11 cellular contexts compared by ENCODE assay signal in the genomic region with DNA sequence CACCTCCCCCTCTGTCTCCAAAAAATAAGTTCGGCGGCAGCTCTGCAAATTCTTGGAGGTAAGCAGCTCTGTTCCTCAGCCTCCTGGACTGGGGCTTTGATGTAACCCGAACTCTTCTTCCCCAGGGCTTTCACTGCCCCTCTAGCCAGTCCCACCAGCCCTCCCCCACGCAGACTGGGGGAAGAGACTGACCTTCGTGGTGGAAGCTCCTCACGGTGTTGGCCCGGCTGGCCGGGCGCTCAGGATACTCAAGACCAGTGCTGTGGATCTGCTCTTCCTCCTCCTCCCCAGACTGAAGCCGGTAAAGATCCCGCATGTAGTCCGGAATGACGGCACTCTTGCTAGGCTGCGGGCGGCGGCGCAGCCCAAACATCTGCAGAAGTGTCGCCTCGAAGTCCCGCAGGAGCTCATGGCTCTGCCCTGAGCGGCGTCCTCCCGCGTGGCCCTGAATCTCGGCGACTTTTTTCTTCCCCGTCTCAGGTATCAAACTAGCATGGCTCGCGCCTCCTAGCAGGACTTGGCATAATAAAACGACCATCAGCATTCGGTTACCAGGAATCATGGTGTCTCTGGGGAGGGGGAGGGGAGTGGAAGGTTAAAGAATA. TPM values are rescaled to one million over a fixed set of nuclear protein-coding genes. Genes with fewer than 3 reads are reported as not detected.
DNase-seq lines count a peak whose midpoint lies in the region; ATAC-seq and TF ChIP-seq lines count a peak whose summit lies in the region.
"Had no signal": no experiment of that assay in that cellular context is flagged by ENCODE, and none has a peak within 500 bp of the region (broad histone marks: within the 10 kb centered on the region; RNA-seq: fewer than 3 reads in every experiment).

No MANE protein-coding gene starts in this region.

- H3K27me3 ChIP-seq in BJ (ENCODE audit: control insufficient read depth, insufficient read depth, low read length) (peaks cover 6% of the 10 kb centered on the region), SJCRH30 (no peaks in the 10 kb centered on the region), gastroesophageal sphincter (peaks cover 83% of the 10 kb centered on the region), osteoblast (ENCODE audit: insufficient read depth, low read length) (peaks cover 86% of the 10 kb centered on the region)

- H3K36me3 ChIP-seq in BJ (ENCODE audit: control insufficient read depth, insufficient read depth, low read length): peaks cover 8% of the 10 kb centered on the region
- H3K36me3 ChIP-seq in SJCRH30: peaks cover 30% of the 10 kb centered on the region
- peaks cover 0 to 11% of the 10 kb centered on the region in 2 donors for H3K36me3 ChIP-seq in gastroesophageal sphincter
- H3K36me3 ChIP-seq in osteoblast (ENCODE audit: insufficient read depth, low read length): no peaks in the 10 kb centered on the region

- H2AFZ ChIP-seq in osteoblast (ENCODE audit: low read length): no peak overlapping the region

- H3K27ac ChIP-seq in SJCRH30 (peak overlapping the region; percentile 85), gastroesophageal sphincter (peak overlapping the region in 1 of 4 donors; percentile 1), osteoblast (ENCODE audit: low read depth, low read length) (no peak overlapping the region)

- no peak for TF ChIP-seq POLR2A in gastroesophageal sphincter (IDR thresholded peaks at IDR 0.05)

- TF ChIP-seq CTCF in BJ (IDR thresholded peaks at IDR 0.05; ENCODE audit: insufficient read depth, low read depth, low read length) (no peak), gastroesophageal sphincter (IDR thresholded peaks at IDR 0.05) (no peak), osteoblast (IDR thresholded peaks at IDR 0.05; ENCODE audit: extremely low read depth, low read depth, low read length) (no peak)

- H3K9me3 ChIP-seq in SJCRH30 (replicated peaks): no peaks in the 10 kb centered on the region
- no peaks in the 10 kb centered on the region for H3K9me3 ChIP-seq in gastroesophageal sphincter
- no peaks in the 10 kb centered on the region for H3K9me3 ChIP-seq in osteoblast (ENCODE audit: low read depth, low read length)

- H3K4me3 ChIP-seq in BJ (ENCODE audit: low read depth, low read length) (peak overlapping the region; percentile 57), SJCRH30 (peak overlapping the region; percentile 75), gastroesophageal sphincter (peak overlapping the region; percentile 7 to 67), osteoblast (ENCODE audit: insufficient read depth, low read length) (peak overlapping the region; percentile 65)

- ATAC-seq in gastroesophageal sphincter: no peak
- no peak for ATAC-seq in HG02884 (IDR thresholded peaks at IDR 0.05; ENCODE audit: unreplicated experiment)
- no peak for ATAC-seq in HG03442 (IDR thresholded peaks at IDR 0.05; ENCODE audit: unreplicated experiment)
- no peak for ATAC-seq in HG03432 (IDR thresholded peaks at IDR 0.05; ENCODE audit: unreplicated experiment)

- peak overlapping the region; percentile 89 for H3K4me2 ChIP-seq in osteoblast (ENCODE audit: insufficient read depth, low read length)

- CTCF ChIA-PET in BJ (lab: Yijun Ruan, JAX): interaction anchor here (0.5 to 1.5 kb wide), 2 partner anchors 22 to 48 kb away, joined by 3 to 7 read pairs; no protein-coding TSS in a partner anchor

- H3K4me1 ChIP-seq in SJCRH30: peaks cover 19% of the 10 kb centered on the region
- peaks cover 0 to 61% (median 4%) of the 10 kb centered on the region in 3 donors for H3K4me1 ChIP-seq in gastroesophageal sphincter
- peaks cover 13% of the 10 kb centered on the region for H3K4me1 ChIP-seq in osteoblast (ENCODE audit: insufficient read depth, low read length)

- H3K79me2 ChIP-seq in osteoblast (ENCODE audit: insufficient read depth, low read length): no peaks in the 10 kb centered on the region

- DNase-seq in BJ (ENCODE audit: low read depth): no peak
- DNase-seq in SJCRH30: peak; percentile 55 to 67
- no peak for DNase-seq in osteoblast (ENCODE audit: insufficient read length, low spot score, missing footprints)
- DNase-seq in pons (ENCODE audit: low spot score): no peak
- DNase-seq: activated CD4-positive, alpha-beta T cell treated with anti-CD3 and anti-CD28 coated beads for 4 hours; anterior cingulate cortex; MV-4-11 had no signal

- TF ChIP-seq EP300 in gastroesophageal sphincter (IDR thresholded peaks at IDR 0.05): no peak

- H4K20me1 ChIP-seq in osteoblast (ENCODE audit: insufficient read depth, low read length): peaks cover 2% of the 10 kb centered on the region

- POLR2A ChIA-PET in BJ (lab: Charles Lee): interaction anchor here (0.7 kb wide), 1 partner anchor 12 kb away, joined by 10 read pairs; no protein-coding TSS in a partner anchor

- WGBS in gastroesophageal sphincter (ENCODE audit: low coverage in 1 of 2), 2 donors: 43% methylated on average over 6 of the region's 31 CpGs; no CpG with 5 or more reads in 1 of the 2 donors

RNA-seq across cellular contexts. Expression of a gene that starts 4.9 kb away (rescaled TPM):
- 9.3 and 10.1 TPM in 2 replicates for polyA plus RNA-seq in BJ (2011; rRNA removed)
- 6.4 and 7.0 TPM in 2 replicates for polyA minus RNA-seq in BJ (2011; rRNA and poly(A)+ RNA removed)
- 42.5 and 42.9 TPM in 2 replicates for total RNA-seq in SJCRH30 (2014; rRNA removed; shearing (Covaris generic))
- total RNA-seq in gastroesophageal sphincter (10 to 100 TPM; 11.3 to 81.2 (median 26.6) TPM), osteoblast (6.8 and 7.6 TPM in 2 replicates)

Comparison
In these comparisons a context has a peak if more than half of its experiments do, and no peak if none do; other contexts are left out.
1. DNase-seq: peak in SJCRH30 (2 of 2); none in BJ (single experiment), osteoblast (single experiment) and pons (single experiment).
2. Peak in every context shown above with its lines, with median percentiles within 50 percentile points of each other: H3K4me3 ChIP-seq.